Comparison of ENCODE assay signal across 14 cellular contexts in genomic region chr12:53454710-53455109, GRCh38. TPM values are rescaled to one million over a fixed set of nuclear protein-coding genes. Genes with fewer than 3 reads are reported as not detected.
DNase-seq lines count a peak whose midpoint lies in the region; ATAC-seq and TF ChIP-seq lines count a peak whose summit lies in the region.
"Had no signal": no experiment of that assay in that cellular context is flagged by ENCODE, and none has a peak within 500 bp of the region (broad histone marks: within the 10 kb centered on the region; RNA-seq: fewer than 3 reads in every experiment).

No MANE protein-coding gene starts in this region.

- H3K36me3 Mint-ChIP-seq in CD4-positive, CD25-positive, alpha-beta regulatory T cell = peaks cover 38% of the 10 kb centered on the region
- H3K36me3 Mint-ChIP-seq in activated naive CD8-positive, alpha-beta T cell treated with anti-CD3 and anti-CD28 coated beads for 36 hours = peaks cover 57% of the 10 kb centered on the region

- H3K27me3 ChIP-seq in CD4-positive, CD25-positive, alpha-beta regulatory T cell (ENCODE audit: control insufficient read depth, insufficient read depth, low read length) = no peaks in the 10 kb centered on the region
- H3K27me3 ChIP-seq in HUES6 (ENCODE audit: control insufficient read depth, insufficient read depth, low read length) (no peaks in the 10 kb centered on the region), lower lobe of right lung (ENCODE audit: low read depth) (no peaks in the 10 kb centered on the region)
- H3K27me3 ChIP-seq: foreskin keratinocyte had no signal

- peak overlapping the region; percentile 13 for H3K9ac ChIP-seq in HUES6 (ENCODE audit: low read length)

- no peak for DNase-seq in CD4-positive, CD25-positive, alpha-beta regulatory T cell
- DNase-seq in activated naive CD8-positive, alpha-beta T cell treated with anti-CD3 and anti-CD28 coated beads for 36 hours = no peak
- DNase-seq in lower lobe of right lung (no peak), ecto neural progenitor cell (ENCODE audit: low spot score) (no peak)
- DNase-seq: aorta, DMS79, foreskin keratinocyte, KBM-7, NCI-H526 had no signal

- peak overlapping the region; percentile 24 for H3K27ac ChIP-seq in CD4-positive, CD25-positive, alpha-beta regulatory T cell (ENCODE audit: insufficient read depth, low read length, poor library complexity, severe bottlenecking)
- no peak overlapping the region for H3K27ac ChIP-seq in HUES6 (ENCODE audit: low read depth, low read length)
- no peak overlapping the region for H3K27ac ChIP-seq in lower lobe of right lung
- H3K27ac ChIP-seq: foreskin keratinocyte had no signal

- peaks cover 5% of the 10 kb centered on the region for H3K27me3 Mint-ChIP-seq in CD4-positive, CD25-positive, alpha-beta regulatory T cell
- no peaks in the 10 kb centered on the region for H3K27me3 Mint-ChIP-seq in activated naive CD8-positive, alpha-beta T cell treated with anti-CD3 and anti-CD28 coated beads for 36 hours

- peaks cover 64% of the 10 kb centered on the region for H3K36me3 ChIP-seq in CD4-positive, CD25-positive, alpha-beta regulatory T cell (ENCODE audit: control insufficient read depth, insufficient read depth, low read length)
- H3K36me3 ChIP-seq in HUES6 (ENCODE audit: control insufficient read depth, insufficient read depth, low read length) (peaks cover 68% of the 10 kb centered on the region), lower lobe of right lung (peaks cover 62% of the 10 kb centered on the region)

- peak overlapping the region; percentile 65 to 99 (median 99) for H3K4me3 Mint-ChIP-seq in CD4-positive, CD25-positive, alpha-beta regulatory T cell
- peak overlapping the region; percentile 99 for H3K4me3 Mint-ChIP-seq in activated naive CD8-positive, alpha-beta T cell treated with anti-CD3 and anti-CD28 coated beads for 36 hours

- H3K27ac Mint-ChIP-seq in CD4-positive, CD25-positive, alpha-beta regulatory T cell = peak overlapping the region in 2 of 3 donors; percentile 36 to 98
- peak overlapping the region; percentile 75 for H3K27ac Mint-ChIP-seq in activated naive CD8-positive, alpha-beta T cell treated with anti-CD3 and anti-CD28 coated beads for 36 hours

- intact Hi-C loops in lower lobe of right lung (cut with DNase I) = no loop called here

- no peak overlapping the region for H3K4me3 ChIP-seq in CD4-positive, CD25-positive, alpha-beta regulatory T cell (ENCODE audit: low read depth, low read length)
- H3K4me3 ChIP-seq in HUES6 (ENCODE audit: low read depth, low read length) (peak overlapping the region; percentile 68; the same call in 1 of the 2 replicates), lower lobe of right lung (peak overlapping the region; percentile 1)

- no peak for TF ChIP-seq CTCF in lower lobe of right lung (IDR thresholded peaks at IDR 0.05)

- peaks cover 25% of the 10 kb centered on the region for H3K4me1 ChIP-seq in CD4-positive, CD25-positive, alpha-beta regulatory T cell (ENCODE audit: control insufficient read depth, insufficient read depth, low read length, poor library complexity, severe bottlenecking)
- peaks cover 16% of the 10 kb centered on the region for H3K4me1 ChIP-seq in HUES6 (ENCODE audit: control insufficient read depth, insufficient read depth, low read length)
- peaks cover 24% of the 10 kb centered on the region for H3K4me1 ChIP-seq in lower lobe of right lung

- no peaks in the 10 kb centered on the region for H3K9me3 ChIP-seq in CD4-positive, CD25-positive, alpha-beta regulatory T cell (ENCODE audit: control insufficient read depth in 2 of 2, low read length in 2 of 2)
- H3K9me3 ChIP-seq in HUES6 (ENCODE audit: control insufficient read depth, insufficient read depth, low read depth, low read length) (no peaks in the 10 kb centered on the region), lower lobe of right lung (no peaks in the 10 kb centered on the region)

- H3K9me3 Mint-ChIP-seq in CD4-positive, CD25-positive, alpha-beta regulatory T cell = peaks cover 0 to 2% (median 0%) of the 10 kb centered on the region in 7 donors
- no peaks in the 10 kb centered on the region for H3K9me3 Mint-ChIP-seq in activated naive CD8-positive, alpha-beta T cell treated with anti-CD3 and anti-CD28 coated beads for 36 hours

- H3K4me1 Mint-ChIP-seq in CD4-positive, CD25-positive, alpha-beta regulatory T cell = peaks cover 10 to 53% (median 38%) of the 10 kb centered on the region in 4 donors
- H3K4me1 Mint-ChIP-seq in activated naive CD8-positive, alpha-beta T cell treated with anti-CD3 and anti-CD28 coated beads for 36 hours = peaks cover 38% of the 10 kb centered on the region

- no peak for ATAC-seq in CD4-positive, CD25-positive, alpha-beta regulatory T cell (ENCODE audit: low read depth in 2 of 2)
- ATAC-seq in lower lobe of right lung = no peak
- no peak for ATAC-seq in GM18867 (IDR thresholded peaks at IDR 0.05; ENCODE audit: unreplicated experiment)
- no peak for ATAC-seq in HG03095 (IDR thresholded peaks at IDR 0.05; ENCODE audit: unreplicated experiment)
- ATAC-seq in HG02588 (IDR thresholded peaks at IDR 0.05; ENCODE audit: unreplicated experiment) = no peak
- ATAC-seq: foreskin keratinocyte had no signal

RNA-seq across cellular contexts. Expression of gene PCBP2, which starts 2.8 kb away (rescaled TPM):
- total RNA-seq in CD4-positive, CD25-positive, alpha-beta regulatory T cell = 931 TPM
- 100 to 1,000 TPM; 113 to 150 (median 134) TPM for polyA plus RNA-seq in CD4-positive, CD25-positive, alpha-beta regulatory T cell
- 1,000 to 10,000 TPM; 1,052 to 1,089 TPM for total RNA-seq in activated naive CD8-positive, alpha-beta T cell treated with anti-CD3 and anti-CD28 coated beads for 36 hours
- total RNA-seq in lower lobe of right lung = 767 TPM

RNA-seq across cellular contexts. Expression of gene PRR13, which starts 13.2 kb away (rescaled TPM):
- 187 TPM for total RNA-seq in CD4-positive, CD25-positive, alpha-beta regulatory T cell
- polyA plus RNA-seq in CD4-positive, CD25-positive, alpha-beta regulatory T cell = 100 to 1,000 TPM; 525 to 639 (median 574) TPM
- 100 to 1,000 TPM; 221 to 247 TPM for total RNA-seq in activated naive CD8-positive, alpha-beta T cell treated with anti-CD3 and anti-CD28 coated beads for 36 hours
- total RNA-seq in lower lobe of right lung = 216 TPM

RNA-seq across cellular contexts. Expression of gene AMHR2, which starts 31.1 kb away (rescaled TPM):
- not detected for total RNA-seq in CD4-positive, CD25-positive, alpha-beta regulatory T cell
- polyA plus RNA-seq in CD4-positive, CD25-positive, alpha-beta regulatory T cell = not detected
- total RNA-seq in activated naive CD8-positive, alpha-beta T cell treated with anti-CD3 and anti-CD28 coated beads for 36 hours = not detected
- total RNA-seq in lower lobe of right lung = 1.2 TPM
- total RNA-seq: aorta, foreskin keratinocyte, urinary bladder had no signal
- polyA plus RNA-seq: foreskin keratinocyte had no signal

RNA-seq across cellular contexts. Expression of gene MAP3K12, which starts 44.5 kb away (rescaled TPM):
- 31.5 TPM for total RNA-seq in CD4-positive, CD25-positive, alpha-beta regulatory T cell
- polyA plus RNA-seq in CD4-positive, CD25-positive, alpha-beta regulatory T cell = 1 to 10 TPM; 3.8 to 4.6 (median 4.4) TPM
- 1 to 10 TPM; 8.4 to 8.7 TPM for total RNA-seq in activated naive CD8-positive, alpha-beta T cell treated with anti-CD3 and anti-CD28 coated beads for 36 hours
- total RNA-seq in lower lobe of right lung = 17.5 TPM

RNA-seq across cellular contexts. Expression of gene TARBP2, which starts 46.4 kb away (rescaled TPM):
- total RNA-seq in CD4-positive, CD25-positive, alpha-beta regulatory T cell = 25.1 TPM
- polyA plus RNA-seq in CD4-positive, CD25-positive, alpha-beta regulatory T cell = 10 to 100 TPM; 22.5 to 29.1 (median 25.6) TPM
- 10 to 100 TPM; 41.0 to 47.3 TPM for total RNA-seq in activated naive CD8-positive, alpha-beta T cell treated with anti-CD3 and anti-CD28 coated beads for 36 hours
- total RNA-seq in lower lobe of right lung = 34.3 TPM
